10 cellular contexts compared by ENCODE assay signal in the genomic region with DNA sequence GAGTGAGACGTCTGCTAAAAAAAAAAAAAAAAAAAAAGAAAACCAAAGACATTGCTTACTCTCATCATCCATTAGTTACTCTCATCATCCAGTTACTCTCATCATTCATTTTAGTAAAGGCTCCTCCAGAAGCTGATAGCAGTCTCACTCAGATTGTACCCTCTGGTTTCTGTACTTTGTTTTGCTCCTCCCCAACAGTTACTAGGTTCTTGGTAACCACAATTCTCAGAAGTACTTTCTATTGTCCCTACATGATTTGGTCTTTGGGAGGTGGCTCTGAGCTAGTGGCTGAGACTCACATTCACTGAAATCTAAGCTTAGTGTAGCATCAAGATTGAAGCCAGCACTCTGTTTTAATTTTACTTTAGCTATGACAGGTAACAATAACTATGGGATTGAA. TPM values are rescaled to one million over a fixed set of nuclear protein-coding genes. Genes with fewer than 3 reads are reported as not detected.
A peak's percentile ranks its signal among the peaks of the same experiment; 100 is the strongest.
DNase-seq lines count a peak whose midpoint lies in the region; ATAC-seq and TF ChIP-seq lines count a peak whose summit lies in the region.
"Had no signal": no experiment of that assay in that cellular context is flagged by ENCODE, and none has a peak within 500 bp of the region (broad histone marks: within the 10 kb centered on the region; RNA-seq: fewer than 3 reads in every experiment).

No MANE protein-coding gene starts in this region.

- H3K27me3 ChIP-seq in ovary: no peaks in the 10 kb centered on the region

- H3K27ac ChIP-seq in ovary: no peak overlapping the region

- peak; percentile 76 to 85 for ATAC-seq in activated T-cell treated with anti-CD3 and anti-CD28 coated beads, Interleukin-2, amount 50 U/mL, for 4 hours
- peak; percentile 62 for ATAC-seq in GM21423 (IDR thresholded peaks at IDR 0.05; ENCODE audit: unreplicated experiment)
- peak; percentile 89 for ATAC-seq in HG03521 (IDR thresholded peaks at IDR 0.05; ENCODE audit: unreplicated experiment)
- ATAC-seq in memory B cell (ENCODE audit: low read depth): peak; percentile 70

- TF ChIP-seq EP300 in ovary (IDR thresholded peaks at IDR 0.05): no peak

- no peak overlapping the region for H3K4me3 ChIP-seq in ovary

- H3K27me3 Mint-ChIP-seq in activated T-cell treated with anti-CD3 and anti-CD28 coated beads, Interleukin-2, amount 50 U/mL, for 4 hours (ENCODE audit: low read depth): peaks cover 15% of the 10 kb centered on the region
- H3K27me3 Mint-ChIP-seq in memory B cell: no peaks in the 10 kb centered on the region

- no peaks in the 10 kb centered on the region for H3K9me3 Mint-ChIP-seq in activated T-cell treated with anti-CD3 and anti-CD28 coated beads, Interleukin-2, amount 50 U/mL, for 4 hours
- no peaks in the 10 kb centered on the region for H3K9me3 Mint-ChIP-seq in memory B cell
- H3K9me3 Mint-ChIP-seq: stimulated activated naive CD8-positive, alpha-beta T cell treated with anti-CD3 and anti-CD28 coated beads, Interleukin-15, Interleukin-2, amounts not matched to agents 100 ng/mL and 50 ng/mL, for 24 hours had no signal

- H3K9me3 ChIP-seq in ovary: no peaks in the 10 kb centered on the region

- no peak for TF ChIP-seq CTCF in ovary (IDR thresholded peaks at IDR 0.05)

- peak overlapping the region; percentile 19 for H3K4me3 Mint-ChIP-seq in activated T-cell treated with anti-CD3 and anti-CD28 coated beads, Interleukin-2, amount 50 U/mL, for 4 hours
- H3K4me3 Mint-ChIP-seq in memory B cell: peak overlapping the region; percentile 39
- H3K4me3 Mint-ChIP-seq: stimulated activated naive CD8-positive, alpha-beta T cell treated with anti-CD3 and anti-CD28 coated beads, Interleukin-15, Interleukin-2, amounts not matched to agents 100 ng/mL and 50 ng/mL, for 24 hours had no signal

- no peaks in the 10 kb centered on the region for H3K36me3 Mint-ChIP-seq in activated T-cell treated with anti-CD3 and anti-CD28 coated beads, Interleukin-2, amount 50 U/mL, for 4 hours (ENCODE audit: insufficient read depth)
- H3K36me3 Mint-ChIP-seq in memory B cell: no peaks in the 10 kb centered on the region

- DNase-seq in activated T-cell treated with anti-CD3 and anti-CD28 coated beads, Interleukin-2, amount 50 U/mL, for 4 hours: no peak
- DNase-seq in activated T-cell treated with anti-CD3 and anti-CD28 coated beads, Interleukin-2, amount 50 U/mL, for 1 hour: no peak
- no peak for DNase-seq in memory B cell (ENCODE audit: low spot score in 2 of 2)
- no peak for DNase-seq in NCI-H446 (lab: John Stamatoyannopoulos, UW)
- DNase-seq in SKM-1 treated with dmso at 0.1 percent for 144 hours (lab: John Stamatoyannopoulos, UW; ENCODE audit: unreplicated experiment): no peak
- no peak for DNase-seq in ovary
- DNase-seq: NCI-H82 had no signal

- no peak for TF ChIP-seq POLR2A in ovary (IDR thresholded peaks at IDR 0.05)

- 13 to 21% (median 19%) methylated on average over 1 of the region's 1 CpG for WGBS in ovary, 3 donors

- no peaks in the 10 kb centered on the region for H3K36me3 ChIP-seq in ovary

- peaks cover 15% of the 10 kb centered on the region for H3K4me1 Mint-ChIP-seq in activated T-cell treated with anti-CD3 and anti-CD28 coated beads, Interleukin-2, amount 50 U/mL, for 4 hours (ENCODE audit: low read depth)
- H3K4me1 Mint-ChIP-seq in memory B cell: peaks cover 25% of the 10 kb centered on the region

- H3K4me1 ChIP-seq in ovary (ENCODE audit: insufficient read depth): peaks cover 4% of the 10 kb centered on the region

- intact Hi-C loops in ovary (cut with DNase I): loop anchor here in 2 of 4 donors (10.0 kb wide), 2 partner anchors 98 to 118 kb away; a partner anchor contains a TSS

- H3K27ac Mint-ChIP-seq in memory B cell: no peak overlapping the region
- H3K27ac Mint-ChIP-seq: stimulated activated naive CD8-positive, alpha-beta T cell treated with anti-CD3 and anti-CD28 coated beads, Interleukin-15, Interleukin-2, amounts not matched to agents 100 ng/mL and 50 ng/mL, for 24 hours had no signal

RNA-seq across cellular contexts. Expression of a gene that starts 14.3 kb away (rescaled TPM):
- not detected for total RNA-seq in activated T-cell treated with anti-CD3 and anti-CD28 coated beads, Interleukin-2, amount 50 U/mL, for 4 hours
- total RNA-seq in ovary: not detected
- not detected for polyA plus RNA-seq in ovary

RNA-seq across cellular contexts. Expression of a gene that starts 17.5 kb away (rescaled TPM):
- 10 to 100 TPM; 70.9 to 79.8 (median 72.2) TPM for total RNA-seq in activated T-cell treated with anti-CD3 and anti-CD28 coated beads, Interleukin-2, amount 50 U/mL, for 4 hours
- total RNA-seq in ovary: 10 to 100 TPM; 23.1 to 35.9 (median 33.1) TPM
- polyA plus RNA-seq in ovary: 10 to 100 TPM; 31.0 TPM

RNA-seq across cellular contexts. Expression of a gene that starts 30.1 kb away (rescaled TPM):
- under 1 TPM; 0.15 to 0.35 (median 0.24) TPM for total RNA-seq in activated T-cell treated with anti-CD3 and anti-CD28 coated beads, Interleukin-2, amount 50 U/mL, for 4 hours
- total RNA-seq in ovary: 1 to 10 TPM in 4 of 7 donors, under 1 TPM in 3; 0.51 to 2.2 (median 1.2) TPM
- 1 to 10 TPM in 1 of 2 donors, not detected in 1; 1.1 TPM for polyA plus RNA-seq in ovary

RNA-seq across cellular contexts. Expression of a gene that starts 59.6 kb away (rescaled TPM):
- 10 to 100 TPM; 23.7 to 29.1 (median 26.7) TPM for total RNA-seq in activated T-cell treated with anti-CD3 and anti-CD28 coated beads, Interleukin-2, amount 50 U/mL, for 4 hours
- 10 to 100 TPM; 14.3 to 31.6 (median 19.0) TPM for total RNA-seq in ovary
- 10 to 100 TPM in 1 of 2 donors, 1 to 10 TPM in 1; 3.8 to 43.8 TPM for polyA plus RNA-seq in ovary
